In the genomic region with DNA sequence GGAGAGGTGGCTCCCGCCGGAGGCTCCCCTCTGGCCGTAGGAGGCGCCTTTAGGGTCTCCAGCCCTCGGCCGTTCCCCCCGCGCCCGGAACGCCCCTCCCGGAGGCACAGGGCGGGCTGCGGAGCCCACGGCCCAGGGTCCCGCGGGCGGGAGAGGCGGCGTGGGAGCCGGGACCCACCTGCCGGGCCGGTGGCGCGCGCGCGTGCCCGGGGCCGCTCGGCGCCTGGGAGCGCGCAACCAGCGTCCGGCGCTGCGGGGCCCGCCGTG, we compare ENCODE assay signal across 1 cellular context.
TF ChIP-seq lines count a peak whose summit lies in the region.

A gene with protein sequence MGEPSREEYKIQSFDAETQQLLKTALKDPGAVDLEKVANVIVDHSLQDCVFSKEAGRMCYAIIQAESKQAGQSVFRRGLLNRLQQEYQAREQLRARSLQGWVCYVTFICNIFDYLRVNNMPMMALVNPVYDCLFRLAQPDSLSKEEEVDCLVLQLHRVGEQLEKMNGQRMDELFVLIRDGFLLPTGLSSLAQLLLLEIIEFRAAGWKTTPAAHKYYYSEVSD (minus strand): TSS at position 266 of the 267 bp plus-strand sequence. CDS start 1,036 bp downstream, outside the sequence.

TF ChIP-seq in HepG2, 621 proteins besides CTCF, POLR2A, EP300 and RAD21 (continued from another document and continues in another):
- TF ChIP-seq, protein P1, sequence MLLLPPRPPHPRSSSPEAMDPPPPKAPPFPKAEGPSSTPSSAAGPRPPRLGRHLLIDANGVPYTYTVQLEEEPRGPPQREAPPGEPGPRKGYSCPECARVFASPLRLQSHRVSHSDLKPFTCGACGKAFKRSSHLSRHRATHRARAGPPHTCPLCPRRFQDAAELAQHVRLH (CRISPR knock-in tag; IDR thresholded peaks at IDR 0.05; ENCODE audit: borderline replicate concordance, low read depth), result no peak
- TF ChIP-seq PCBP1 (IDR thresholded peaks at IDR 0.05; ENCODE audit: borderline replicate concordance, low read depth, low read length), result no peak
- TF ChIP-seq, protein P2, sequence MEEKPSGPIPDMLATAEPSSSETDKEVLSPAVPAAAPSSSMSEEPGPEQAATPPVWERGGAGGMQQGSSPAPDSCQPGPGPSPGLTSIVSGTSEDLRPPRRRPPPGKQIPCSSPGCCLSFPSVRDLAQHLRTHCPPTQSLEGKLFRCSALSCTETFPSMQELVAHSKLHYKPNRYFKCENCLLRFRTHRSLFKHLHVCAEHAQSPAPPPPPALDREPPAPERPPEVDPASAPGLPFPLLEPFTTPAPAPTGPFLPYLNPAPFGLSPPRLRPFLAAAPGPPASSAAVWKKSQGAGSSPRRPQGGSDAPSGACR (CRISPR knock-in tag; IDR thresholded peaks at IDR 0.05), result no peak
- no peak for TF ChIP-seq ZKSCAN8 (CRISPR knock-in tag; IDR thresholded peaks at IDR 0.05; ENCODE audit: borderline replicate concordance)
- no peak for TF ChIP-seq ZNF10 (CRISPR knock-in tag; IDR thresholded peaks at IDR 0.05; ENCODE audit: borderline replicate concordance, low read depth)
- TF ChIP-seq, protein P3, sequence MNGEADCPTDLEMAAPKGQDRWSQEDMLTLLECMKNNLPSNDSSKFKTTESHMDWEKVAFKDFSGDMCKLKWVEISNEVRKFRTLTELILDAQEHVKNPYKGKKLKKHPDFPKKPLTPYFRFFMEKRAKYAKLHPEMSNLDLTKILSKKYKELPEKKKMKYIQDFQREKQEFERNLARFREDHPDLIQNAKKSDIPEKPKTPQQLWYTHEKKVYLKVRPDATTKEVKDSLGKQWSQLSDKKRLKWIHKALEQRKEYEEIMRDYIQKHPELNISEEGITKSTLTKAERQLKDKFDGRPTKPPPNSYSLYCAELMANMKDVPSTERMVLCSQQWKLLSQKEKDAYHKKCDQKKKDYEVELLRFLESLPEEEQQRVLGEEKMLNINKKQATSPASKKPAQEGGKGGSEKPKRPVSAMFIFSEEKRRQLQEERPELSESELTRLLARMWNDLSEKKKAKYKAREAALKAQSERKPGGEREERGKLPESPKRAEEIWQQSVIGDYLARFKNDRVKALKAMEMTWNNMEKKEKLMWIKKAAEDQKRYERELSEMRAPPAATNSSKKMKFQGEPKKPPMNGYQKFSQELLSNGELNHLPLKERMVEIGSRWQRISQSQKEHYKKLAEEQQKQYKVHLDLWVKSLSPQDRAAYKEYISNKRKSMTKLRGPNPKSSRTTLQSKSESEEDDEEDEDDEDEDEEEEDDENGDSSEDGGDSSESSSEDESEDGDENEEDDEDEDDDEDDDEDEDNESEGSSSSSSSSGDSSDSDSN (CRISPR knock-in tag; IDR thresholded peaks at IDR 0.05), result no peak
- TF ChIP-seq, protein P4, sequence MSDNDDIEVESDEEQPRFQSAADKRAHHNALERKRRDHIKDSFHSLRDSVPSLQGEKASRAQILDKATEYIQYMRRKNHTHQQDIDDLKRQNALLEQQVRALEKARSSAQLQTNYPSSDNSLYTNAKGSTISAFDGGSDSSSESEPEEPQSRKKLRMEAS (IDR thresholded peaks at IDR 0.05), result no peak
- TF ChIP-seq SRF (IDR thresholded peaks at IDR 0.05; ENCODE audit: low read depth, low read length), result 0 out of 2 replicates have a peak, but pooled peaks have one; percentile 36
- TF ChIP-seq, protein P5, sequence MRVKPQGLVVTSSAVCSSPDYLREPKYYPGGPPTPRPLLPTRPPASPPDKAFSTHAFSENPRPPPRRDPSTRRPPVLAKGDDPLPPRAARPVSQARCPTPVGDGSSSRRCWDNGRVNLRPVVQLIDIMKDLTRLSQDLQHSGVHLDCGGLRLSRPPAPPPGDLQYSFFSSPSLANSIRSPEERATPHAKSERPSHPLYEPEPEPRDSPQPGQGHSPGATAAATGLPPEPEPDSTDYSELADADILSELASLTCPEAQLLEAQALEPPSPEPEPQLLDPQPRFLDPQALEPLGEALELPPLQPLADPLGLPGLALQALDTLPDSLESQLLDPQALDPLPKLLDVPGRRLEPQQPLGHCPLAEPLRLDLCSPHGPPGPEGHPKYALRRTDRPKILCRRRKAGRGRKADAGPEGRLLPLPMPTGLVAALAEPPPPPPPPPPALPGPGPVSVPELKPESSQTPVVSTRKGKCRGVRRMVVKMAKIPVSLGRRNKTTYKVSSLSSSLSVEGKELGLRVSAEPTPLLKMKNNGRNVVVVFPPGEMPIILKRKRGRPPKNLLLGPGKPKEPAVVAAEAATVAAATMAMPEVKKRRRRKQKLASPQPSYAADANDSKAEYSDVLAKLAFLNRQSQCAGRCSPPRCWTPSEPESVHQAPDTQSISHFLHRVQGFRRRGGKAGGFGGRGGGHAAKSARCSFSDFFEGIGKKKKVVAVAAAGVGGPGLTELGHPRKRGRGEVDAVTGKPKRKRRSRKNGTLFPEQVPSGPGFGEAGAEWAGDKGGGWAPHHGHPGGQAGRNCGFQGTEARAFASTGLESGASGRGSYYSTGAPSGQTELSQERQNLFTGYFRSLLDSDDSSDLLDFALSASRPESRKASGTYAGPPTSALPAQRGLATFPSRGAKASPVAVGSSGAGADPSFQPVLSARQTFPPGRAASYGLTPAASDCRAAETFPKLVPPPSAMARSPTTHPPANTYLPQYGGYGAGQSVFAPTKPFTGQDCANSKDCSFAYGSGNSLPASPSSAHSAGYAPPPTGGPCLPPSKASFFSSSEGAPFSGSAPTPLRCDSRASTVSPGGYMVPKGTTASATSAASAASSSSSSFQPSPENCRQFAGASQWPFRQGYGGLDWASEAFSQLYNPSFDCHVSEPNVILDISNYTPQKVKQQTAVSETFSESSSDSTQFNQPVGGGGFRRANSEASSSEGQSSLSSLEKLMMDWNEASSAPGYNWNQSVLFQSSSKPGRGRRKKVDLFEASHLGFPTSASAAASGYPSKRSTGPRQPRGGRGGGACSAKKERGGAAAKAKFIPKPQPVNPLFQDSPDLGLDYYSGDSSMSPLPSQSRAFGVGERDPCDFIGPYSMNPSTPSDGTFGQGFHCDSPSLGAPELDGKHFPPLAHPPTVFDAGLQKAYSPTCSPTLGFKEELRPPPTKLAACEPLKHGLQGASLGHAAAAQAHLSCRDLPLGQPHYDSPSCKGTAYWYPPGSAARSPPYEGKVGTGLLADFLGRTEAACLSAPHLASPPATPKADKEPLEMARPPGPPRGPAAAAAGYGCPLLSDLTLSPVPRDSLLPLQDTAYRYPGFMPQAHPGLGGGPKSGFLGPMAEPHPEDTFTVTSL (CRISPR knock-in tag; IDR thresholded peaks at IDR 0.05; ENCODE audit: borderline replicate concordance), result no peak
- no peak for TF ChIP-seq ZNF484 (CRISPR knock-in tag; IDR thresholded peaks at IDR 0.05; ENCODE audit: borderline replicate concordance, low read depth)
- no peak for TF ChIP-seq ZNF562 (CRISPR knock-in tag; IDR thresholded peaks at IDR 0.05; ENCODE audit: borderline replicate concordance)
- TF ChIP-seq, protein P6, sequence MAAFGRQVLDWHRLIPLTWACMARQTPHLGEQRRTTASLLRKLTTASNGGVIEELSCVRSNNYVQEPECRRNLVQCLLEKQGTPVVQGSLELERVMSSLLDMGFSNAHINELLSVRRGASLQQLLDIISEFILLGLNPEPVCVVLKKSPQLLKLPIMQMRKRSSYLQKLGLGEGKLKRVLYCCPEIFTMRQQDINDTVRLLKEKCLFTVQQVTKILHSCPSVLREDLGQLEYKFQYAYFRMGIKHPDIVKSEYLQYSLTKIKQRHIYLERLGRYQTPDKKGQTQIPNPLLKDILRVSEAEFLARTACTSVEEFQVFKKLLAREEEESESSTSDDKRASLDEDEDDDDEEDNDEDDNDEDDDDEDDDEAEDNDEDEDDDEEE (CRISPR knock-in tag; IDR thresholded peaks at IDR 0.05), result peak; percentile 35; the same call in 1 of the 2 replicates
- TF ChIP-seq SIN3A (IDR thresholded peaks at IDR 0.05; ENCODE audit: borderline replicate concordance, low read depth, low read length), result peak; percentile 40; the same call in 1 of the 2 replicates
- TF ChIP-seq, protein P7, sequence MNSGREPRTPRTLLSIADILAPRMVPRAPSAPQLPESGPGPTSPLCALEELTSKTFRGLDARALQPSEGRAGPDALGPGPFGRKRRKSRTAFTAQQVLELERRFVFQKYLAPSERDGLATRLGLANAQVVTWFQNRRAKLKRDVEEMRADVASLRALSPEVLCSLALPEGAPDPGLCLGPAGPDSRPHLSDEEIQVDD (CRISPR knock-in tag; IDR thresholded peaks at IDR 0.05; ENCODE audit: borderline replicate concordance), result no peak
- peak; percentile 47 for TF ChIP-seq CENPT (CRISPR knock-in tag; IDR thresholded peaks at IDR 0.05; ENCODE audit: low read depth)
- TF ChIP-seq ZNF329 (CRISPR knock-in tag; IDR thresholded peaks at IDR 0.05; ENCODE audit: low read depth), result no peak
- TF ChIP-seq NFIB (CRISPR knock-in tag; IDR thresholded peaks at IDR 0.05; ENCODE audit: borderline replicate concordance), result no peak
- no peak for TF ChIP-seq CBX1 (IDR thresholded peaks at IDR 0.05; ENCODE audit: low read depth)
- TF ChIP-seq KDM6A (CRISPR knock-in tag; IDR thresholded peaks at IDR 0.05; ENCODE audit: low read depth), result no peak
- no peak for TF ChIP-seq RELA (CRISPR knock-in tag; IDR thresholded peaks at IDR 0.05)
- TF ChIP-seq, protein P8, sequence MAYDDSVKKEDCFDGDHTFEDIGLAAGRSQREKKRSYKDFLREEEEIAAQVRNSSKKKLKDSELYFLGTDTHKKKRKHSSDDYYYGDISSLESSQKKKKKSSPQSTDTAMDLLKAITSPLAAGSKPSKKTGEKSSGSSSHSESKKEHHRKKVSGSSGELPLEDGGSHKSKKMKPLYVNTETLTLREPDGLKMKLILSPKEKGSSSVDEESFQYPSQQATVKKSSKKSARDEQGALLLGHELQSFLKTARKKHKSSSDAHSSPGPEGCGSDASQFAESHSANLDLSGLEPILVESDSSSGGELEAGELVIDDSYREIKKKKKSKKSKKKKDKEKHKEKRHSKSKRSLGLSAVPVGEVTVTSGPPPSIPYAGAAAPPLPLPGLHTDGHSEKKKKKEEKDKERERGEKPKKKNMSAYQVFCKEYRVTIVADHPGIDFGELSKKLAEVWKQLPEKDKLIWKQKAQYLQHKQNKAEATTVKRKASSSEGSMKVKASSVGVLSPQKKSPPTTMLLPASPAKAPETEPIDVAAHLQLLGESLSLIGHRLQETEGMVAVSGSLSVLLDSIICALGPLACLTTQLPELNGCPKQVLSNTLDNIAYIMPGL (CRISPR knock-in tag; IDR thresholded peaks at IDR 0.05; ENCODE audit: borderline replicate concordance in 1 of 2, low read depth in 1 of 2), result no peak
- TF ChIP-seq ZNF460 (CRISPR knock-in tag; IDR thresholded peaks at IDR 0.05; ENCODE audit: borderline replicate concordance), result no peak
- peak; percentile 0; the same call in 1 of the 2 replicates for TF ChIP-seq ZNF430 (CRISPR knock-in tag; IDR thresholded peaks at IDR 0.05)
- 0 out of 2 replicates have a peak, but pooled peaks have one; percentile 70 for TF ChIP-seq ZNF558 (CRISPR knock-in tag; IDR thresholded peaks at IDR 0.05; ENCODE audit: borderline replicate concordance)
- TF ChIP-seq, protein P9, sequence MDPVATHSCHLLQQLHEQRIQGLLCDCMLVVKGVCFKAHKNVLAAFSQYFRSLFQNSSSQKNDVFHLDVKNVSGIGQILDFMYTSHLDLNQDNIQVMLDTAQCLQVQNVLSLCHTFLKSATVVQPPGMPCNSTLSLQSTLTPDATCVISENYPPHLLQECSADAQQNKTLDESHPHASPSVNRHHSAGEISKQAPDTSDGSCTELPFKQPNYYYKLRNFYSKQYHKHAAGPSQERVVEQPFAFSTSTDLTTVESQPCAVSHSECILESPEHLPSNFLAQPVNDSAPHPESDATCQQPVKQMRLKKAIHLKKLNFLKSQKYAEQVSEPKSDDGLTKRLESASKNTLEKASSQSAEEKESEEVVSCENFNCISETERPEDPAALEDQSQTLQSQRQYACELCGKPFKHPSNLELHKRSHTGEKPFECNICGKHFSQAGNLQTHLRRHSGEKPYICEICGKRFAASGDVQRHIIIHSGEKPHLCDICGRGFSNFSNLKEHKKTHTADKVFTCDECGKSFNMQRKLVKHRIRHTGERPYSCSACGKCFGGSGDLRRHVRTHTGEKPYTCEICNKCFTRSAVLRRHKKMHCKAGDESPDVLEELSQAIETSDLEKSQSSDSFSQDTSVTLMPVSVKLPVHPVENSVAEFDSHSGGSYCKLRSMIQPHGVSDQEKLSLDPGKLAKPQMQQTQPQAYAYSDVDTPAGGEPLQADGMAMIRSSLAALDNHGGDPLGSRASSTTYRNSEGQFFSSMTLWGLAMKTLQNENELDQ (CRISPR knock-in tag; IDR thresholded peaks at IDR 0.05; ENCODE audit: borderline replicate concordance), result no peak
- TF ChIP-seq ARNT2 (CRISPR knock-in tag; IDR thresholded peaks at IDR 0.05; ENCODE audit: low read depth), result no peak
- no peak for TF ChIP-seq KDM3A (CRISPR knock-in tag; IDR thresholded peaks at IDR 0.05; ENCODE audit: low read depth)
